ENCODE assay signal across 31 cellular contexts in the genomic region with DNA sequence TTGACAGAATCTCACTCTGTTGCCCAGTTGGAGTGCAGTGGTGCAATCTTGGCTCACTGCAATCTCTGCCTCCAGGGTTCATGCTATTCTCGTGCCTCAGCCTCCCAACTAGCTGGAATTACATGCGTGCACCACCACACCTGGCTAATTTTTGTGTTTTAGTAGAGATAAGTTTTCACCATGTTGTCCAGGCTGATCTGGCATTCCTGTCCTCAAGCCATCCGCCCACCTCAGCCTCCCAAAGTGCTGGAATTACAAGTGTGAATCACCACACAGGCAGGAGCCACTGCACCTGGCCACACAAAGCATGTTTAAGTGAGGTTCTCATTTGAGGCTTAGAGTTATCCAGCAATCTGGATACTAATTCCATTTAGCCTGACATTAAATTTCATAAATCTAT.
DNase-seq lines count a peak whose midpoint lies in the region; ATAC-seq and TF ChIP-seq lines count a peak whose summit lies in the region.
"Had no signal": no experiment of that assay in that cellular context is flagged by ENCODE, and none has a peak within 500 bp of the region (broad histone marks: within the 10 kb centered on the region; RNA-seq: fewer than 3 reads in every experiment).

No MANE protein-coding gene starts in this region.

- no peak overlapping the region for H2BK12ac ChIP-seq in trophoblast cell (ENCODE audit: low read length)

- no peak overlapping the region for H2BK5ac ChIP-seq in trophoblast cell (ENCODE audit: low read depth, low read length, poor library complexity)

- H3K4ac ChIP-seq in trophoblast cell (ENCODE audit: low read depth, low read length), result no peak overlapping the region

- no peak overlapping the region for H4K8ac ChIP-seq in trophoblast cell (ENCODE audit: low read depth, low read length)

- no peak overlapping the region for H3K14ac ChIP-seq in trophoblast cell (ENCODE audit: low read length)

- H3K9ac ChIP-seq in trophoblast cell (ENCODE audit: low read length), result no peak overlapping the region
- H3K9ac ChIP-seq: BLaER1; BLaER1 treated with 17β-estradiol and CSF1 and Interleukin-3, amounts not matched to agents 10 nM and 100 nM had no signal

- no peak overlapping the region for H3K4me3 ChIP-seq in trophoblast cell (ENCODE audit: low read depth, low read length)
- H3K4me3 ChIP-seq: A549; BLaER1; BLaER1 treated with 17β-estradiol and CSF1 and Interleukin-3, amounts not matched to agents 10 nM and 100 nM had no signal

- H3K4me2 ChIP-seq in trophoblast cell (ENCODE audit: low read length), result no peak overlapping the region
- H3K4me2 ChIP-seq: A549; BLaER1; BLaER1 treated with 17β-estradiol and CSF1 and Interleukin-3, amounts not matched to agents 10 nM and 100 nM had no signal

- H4K12ac ChIP-seq in trophoblast cell (ENCODE audit: low read depth, low read length), result no peak overlapping the region

- no peaks in the 10 kb centered on the region for H3K27me3 ChIP-seq in foreskin keratinocyte
- H3K27me3 ChIP-seq in trophoblast cell (ENCODE audit: insufficient read depth, low read length), result no peaks in the 10 kb centered on the region
- H3K27me3 ChIP-seq: BE2C; BLaER1; BLaER1 treated with 17β-estradiol and CSF1 and Interleukin-3, amounts not matched to agents 10 nM and 100 nM had no signal

- H2AFZ ChIP-seq in trophoblast cell (ENCODE audit: insufficient read depth, low read length, poor library complexity), result no peak overlapping the region

- no peaks in the 10 kb centered on the region for H3K79me2 ChIP-seq in trophoblast cell (ENCODE audit: control insufficient read depth, insufficient read depth, low read length, poor library complexity)

- DNase-seq in foreskin keratinocyte, result peak in 1 of 2 donors; percentile 11
- DNase-seq in islet precursor cell, result peak; percentile 55
- DNase-seq in trophoblast cell, result peak; percentile 80 to 84
- no peak for DNase-seq in stimulated activated naive CD4-positive, alpha-beta T cell treated with Interleukin-2 at 50 U/mL for 16 hours (lab: John Stamatoyannopoulos, UW)
- no peak for DNase-seq in SKM-1 (lab: John Stamatoyannopoulos, UW; ENCODE audit: unreplicated experiment)
- DNase-seq: 8988T; ACHN; AML-193; BE2C; C1 segment of cervical spinal cord; Caco-2; Calu3; CD4-positive, alpha-beta memory T cell; CD4-positive, alpha-beta T cell; CD4-positive, CD25-positive, alpha-beta regulatory T cell; CD8-positive, alpha-beta memory T cell; CD8-positive, alpha-beta T cell; COR-L47; DMS 273 treated with DMSO at 0.1 percent for 48 hours; DMS153; DMS53; DMS79; DMS79 treated with DMSO at 0.1 percent for 48 hours; DND-41; EL had no signal

- H3K27ac ChIP-seq in foreskin keratinocyte (no peak overlapping the region), trophoblast cell (ENCODE audit: low read depth, low read length) (no peak overlapping the region)
- H3K27ac ChIP-seq: 22Rv1; A549; BLaER1; BLaER1 treated with 17β-estradiol and CSF1 and Interleukin-3, amounts not matched to agents 10 nM and 100 nM; C4-2B had no signal

- no peak overlapping the region for H3K23ac ChIP-seq in trophoblast cell (ENCODE audit: low read length)

- H2BK120ac ChIP-seq in trophoblast cell (ENCODE audit: insufficient read depth, low read length, poor library complexity), result no peak overlapping the region

- peak; percentile 24 for ATAC-seq in foreskin keratinocyte
- ATAC-seq in GM18520 (IDR thresholded peaks at IDR 0.05; ENCODE audit: unreplicated experiment), result no peak
- ATAC-seq: A549; CD8-positive, alpha-beta T cell had no signal

- no peak overlapping the region for H4K91ac ChIP-seq in trophoblast cell (ENCODE audit: low read depth, low read length)

- no CpG with 5 or more reads among the region's 3 CpGs for WGBS in trophoblast cell (ENCODE audit: extremely low coverage, insufficient coverage, insufficient read length)

- H3K4me1 ChIP-seq in foreskin keratinocyte, result peaks cover 3% of the 10 kb centered on the region
- H3K4me1 ChIP-seq in trophoblast cell (ENCODE audit: control insufficient read depth in 1 of 2, insufficient read depth in 2 of 2, low read length in 2 of 2), result no peaks in the 10 kb centered on the region
- H3K4me1 ChIP-seq: A549, BE2C, BLaER1, Caco-2 had no signal

- no peaks in the 10 kb centered on the region for H3K9me3 ChIP-seq in trophoblast cell (ENCODE audit: insufficient read depth, low read depth, low read length)
- H3K9me3 ChIP-seq: A549; BE2C; BLaER1; BLaER1 treated with 17β-estradiol and CSF1 and Interleukin-3, amounts not matched to agents 10 nM and 100 nM; Caco-2 had no signal

- no peak overlapping the region for H3K18ac ChIP-seq in trophoblast cell (ENCODE audit: low read length)

- TF ChIP-seq CTCF in foreskin keratinocyte (conservative IDR thresholded peaks at IDR 0.05), result no peak

- no peaks in the 10 kb centered on the region for H3K36me3 ChIP-seq in trophoblast cell (ENCODE audit: control insufficient read depth in 1 of 2, insufficient read depth in 2 of 2, low read length in 2 of 2)
- H3K36me3 ChIP-seq: BE2C; BLaER1; BLaER1 treated with 17β-estradiol and CSF1 and Interleukin-3, amounts not matched to agents 10 nM and 100 nM had no signal

- no peak overlapping the region for H2AK5ac ChIP-seq in trophoblast cell (ENCODE audit: low read length)

- H3K79me1 ChIP-seq in trophoblast cell (ENCODE audit: low read length), result no peaks in the 10 kb centered on the region

Comparison
In these comparisons a context has a peak if more than half of its experiments do, and no peak if none do; other contexts are left out.
1. DNase-seq: peak in islet precursor cell (single experiment) and trophoblast cell (2 of 2); none in stimulated activated naive CD4-positive, alpha-beta T cell treated with Interleukin-2 at 50 U/mL for 16 hours (single experiment) and SKM-1 (single experiment).